1 cellular context compared by ENCODE assay signal in genomic region chr1:169945171-169945570, GRCh38.
TF ChIP-seq lines count a peak whose summit lies in the region.

No MANE protein-coding gene starts in this region.

TF ChIP-seq in H1, 55 proteins besides CTCF, POLR2A, EP300 and RAD21:
- TF ChIP-seq NANOG (IDR thresholded peaks at IDR 0.05; ENCODE audit: insufficient read depth, low read depth, low read length, poor library complexity, severe bottlenecking) (no peak), SP1 (IDR thresholded peaks at IDR 0.05; ENCODE audit: low read depth, low read length) (no peak), CEBPB (IDR thresholded peaks at IDR 0.05; ENCODE audit: low read depth, low read length) (no peak), ATF2 (IDR thresholded peaks at IDR 0.05; ENCODE audit: low read length) (no peak), RBBP5 (IDR thresholded peaks at IDR 0.05; ENCODE audit: borderline replicate concordance, low read depth, low read length) (no peak), BCL11A (IDR thresholded peaks at IDR 0.05; ENCODE audit: low read depth in 2 of 2, low read length in 2 of 2) (no peak), HDAC6 (IDR thresholded peaks at IDR 0.05; ENCODE audit: low read depth, low read length) (no peak), POLR2AphosphoS5 (IDR thresholded peaks at IDR 0.05; ENCODE audit: low read depth, low read length) (no peak), ZNF274 (IDR thresholded peaks at IDR 0.05; ENCODE audit: borderline replicate concordance, extremely low read depth, low read length) (no peak), MAX (IDR thresholded peaks at IDR 0.05) (no peak), HDAC2 (IDR thresholded peaks at IDR 0.05; ENCODE audit: borderline replicate concordance in 1 of 2, low read depth in 2 of 2, low read length in 2 of 2) (no peak), SIX5 (IDR thresholded peaks at IDR 0.05; ENCODE audit: low read depth, low read length) (no peak), TAF1 (IDR thresholded peaks at IDR 0.05; ENCODE audit: low read depth, low read length) (no peak), RFX5 (IDR thresholded peaks at IDR 0.05; ENCODE audit: borderline replicate concordance, low read depth, low read length) (no peak), CBX5 (IDR thresholded peaks at IDR 0.05; ENCODE audit: low read depth, low read length) (no peak), JUND (IDR thresholded peaks at IDR 0.05; ENCODE audit: low read length) (no peak), KDM1A (IDR thresholded peaks at IDR 0.05; ENCODE audit: borderline replicate concordance, low read length) (no peak), YY1 (IDR thresholded peaks at IDR 0.05; ENCODE audit: low read depth, low read length) (no peak), SRF (IDR thresholded peaks at IDR 0.05; ENCODE audit: low read depth, low read length) (no peak), E2F6 (IDR thresholded peaks at IDR 0.05) (no peak)
